8 cellular contexts compared by ENCODE assay signal in the genomic region with DNA sequence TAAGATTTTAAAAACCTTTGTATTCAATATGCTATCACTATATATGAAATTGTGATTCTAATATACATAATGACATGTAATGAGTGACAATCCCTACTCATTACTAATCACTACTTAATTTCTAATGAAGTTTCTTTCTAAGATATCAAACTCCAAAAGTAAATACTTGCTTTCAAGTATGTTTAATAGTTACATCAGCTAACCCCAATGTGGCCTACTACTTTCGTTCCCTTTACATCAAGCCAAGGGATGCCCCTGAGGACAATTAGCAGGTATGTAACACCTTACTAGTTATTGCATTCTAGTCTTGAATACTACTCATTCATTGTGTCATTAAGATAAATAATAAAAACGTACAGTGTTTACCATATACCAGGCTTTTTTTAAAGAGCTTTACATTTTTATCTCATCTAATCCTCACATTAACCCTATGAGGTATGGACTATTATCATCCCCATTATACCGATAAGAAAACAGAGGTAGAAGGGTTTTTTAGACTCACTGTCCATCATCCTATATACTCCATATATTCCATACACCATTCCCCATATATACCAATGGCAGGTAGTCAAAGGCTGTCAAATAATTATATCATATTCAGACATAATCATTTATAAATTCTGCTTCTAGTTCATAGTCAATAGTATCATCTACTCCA. TPM values are rescaled to one million over a fixed set of nuclear protein-coding genes. Genes with fewer than 3 reads are reported as not detected.
DNase-seq lines count a peak whose midpoint lies in the region; ATAC-seq, FAIRE-seq and TF ChIP-seq lines count a peak whose summit lies in the region.

No MANE protein-coding gene starts in this region.

- no peaks in the 10 kb centered on the region for H3K9me1 ChIP-seq in keratinocyte (ENCODE audit: control insufficient read depth, extremely low read depth, insufficient read depth, low read length)

- H3K4me1 ChIP-seq in keratinocyte (ENCODE audit: control insufficient read depth, extremely low read depth, insufficient read depth, low read length) (peaks cover 7% of the 10 kb centered on the region), subcutaneous abdominal adipose tissue (ENCODE audit: control insufficient read depth in 5 of 5, insufficient read depth in 5 of 5, low read length in 5 of 5) (peaks cover 0 to 52% (median 39%) of the 10 kb centered on the region in 5 donors)

- peaks cover 79% of the 10 kb centered on the region for H3K36me3 Mint-ChIP-seq in activated CD4-positive, alpha-beta T cell treated with anti-CD3 and anti-CD28 coated beads for 36 hours (ENCODE audit: low read depth)
- H3K36me3 Mint-ChIP-seq in activated naive CD4-positive, alpha-beta T cell treated with anti-CD3 and anti-CD28 coated beads, Interleukin-2, amount 50 U/mL, for 72 hours = peaks cover 43 to 66% of the 10 kb centered on the region in 2 donors

- POLR2A ChIA-PET in activated CD4-positive, alpha-beta T cell treated with anti-CD3 and anti-CD28 coated beads for 36 hours (lab: Charles Lee) = interaction anchor here (0.6 to 1.5 kb wide), 5 partner anchors 9 to 591 kb away, joined by 3 to 6 read pairs (median 4); no protein-coding TSS in a partner anchor

- dilution Hi-C loops in keratinocyte (cut with MboI; ENCODE audit: extremely low pct_ligation_motif_present, low sequenced_read_pairs) = no loop called here

- H2AFZ ChIP-seq in keratinocyte (ENCODE audit: control insufficient read depth, low read length) = no peak overlapping the region

- peaks cover 27% of the 10 kb centered on the region for H4K20me1 ChIP-seq in keratinocyte (ENCODE audit: control insufficient read depth, extremely low read depth, insufficient read depth, low read length)

- FAIRE-seq in keratinocyte (lab: Jason Lieb, UNC) = no peak

- H3K9me3 ChIP-seq in keratinocyte (ENCODE audit: control insufficient read depth, low read depth, low read length) (no peaks in the 10 kb centered on the region), subcutaneous abdominal adipose tissue (ENCODE audit: control insufficient read depth in 5 of 5, low read length in 5 of 5) (no peaks in the 10 kb centered on the region)

- intact Hi-C loops in activated CD4-positive, alpha-beta T cell treated with anti-CD3 and anti-CD28 coated beads for 36 hours (cut with DNase I, micrococcal nuclease) = loop anchor here in 1 of 2 experiments (10.0 kb wide), 1 partner anchor 783 kb away; a partner anchor contains a TSS

- H3K79me2 ChIP-seq in keratinocyte (ENCODE audit: control insufficient read depth, insufficient read depth, low read length) = peaks cover 82% of the 10 kb centered on the region

- H3K4me1 Mint-ChIP-seq in activated CD4-positive, alpha-beta T cell treated with anti-CD3 and anti-CD28 coated beads for 36 hours = peaks cover 21% of the 10 kb centered on the region

- no peaks in the 10 kb centered on the region for H3K27me3 ChIP-seq in keratinocyte (ENCODE audit: control insufficient read depth, extremely low read depth, insufficient read depth, low read length)
- H3K27me3 ChIP-seq in subcutaneous abdominal adipose tissue (ENCODE audit: control insufficient read depth in 5 of 5, insufficient read depth in 4 of 5, low read length in 5 of 5) = no peaks in the 10 kb centered on the region

- H3K9ac ChIP-seq in keratinocyte (ENCODE audit: control insufficient read depth, extremely low read depth, insufficient read depth, low read length) (peak overlapping the region; percentile 99), subcutaneous abdominal adipose tissue (ENCODE audit: low read length in 5 of 5) (peak overlapping the region; percentile 90 to 100 (median 99))

- H3K27me3 Mint-ChIP-seq in activated CD4-positive, alpha-beta T cell treated with anti-CD3 and anti-CD28 coated beads for 36 hours = no peaks in the 10 kb centered on the region

- peak overlapping the region; percentile 98 for H3K4me3 Mint-ChIP-seq in activated CD4-positive, alpha-beta T cell treated with anti-CD3 and anti-CD28 coated beads for 36 hours

- no peak for ATAC-seq in activated CD4-positive, alpha-beta T cell treated with anti-CD3 and anti-CD28 coated beads for 36 hours
- no peak for ATAC-seq in activated naive CD4-positive, alpha-beta T cell treated with anti-CD3 and anti-CD28 coated beads, Interleukin-2, amount 50 U/mL, for 72 hours
- no peak for ATAC-seq in HG03196 (IDR thresholded peaks at IDR 0.05; ENCODE audit: unreplicated experiment)

- H3K27ac ChIP-seq in keratinocyte (ENCODE audit: control insufficient read depth, insufficient read depth, low read length) (peak overlapping the region; percentile 98), subcutaneous abdominal adipose tissue (ENCODE audit: low read depth, low read length) (peak overlapping the region; percentile 99)

- CTCF ChIA-PET in activated CD4-positive, alpha-beta T cell treated with anti-CD3 and anti-CD28 coated beads for 36 hours (lab: Charles Lee) = interaction anchor here (0.6 to 5.7 kb wide), 15 partner anchors 10 to 244 kb away, joined by 3 to 75 read pairs (median 4); no protein-coding TSS in a partner anchor

- no peak for TF ChIP-seq CTCF in keratinocyte (optimal IDR thresholded peaks at IDR 0.05 in 1 of 3, IDR thresholded peaks at IDR 0.05 in 1 of 3, conservative IDR thresholded peaks at IDR 0.05 in 1 of 3; ENCODE audit: extremely low read depth in 1 of 3, insufficient read depth in 2 of 3, low read length in 3 of 3)

- peak overlapping the region; percentile 100 for H3K27ac Mint-ChIP-seq in activated CD4-positive, alpha-beta T cell treated with anti-CD3 and anti-CD28 coated beads for 36 hours
- H3K27ac Mint-ChIP-seq in activated naive CD4-positive, alpha-beta T cell treated with anti-CD3 and anti-CD28 coated beads, Interleukin-2, amount 50 U/mL, for 72 hours = peak overlapping the region; percentile 68 to 98

- peak overlapping the region; percentile 88 to 100 (median 89) for H3K4me3 ChIP-seq in keratinocyte (ENCODE audit: control insufficient read depth in 2 of 3, extremely low read depth in 1 of 3, insufficient read depth in 2 of 3, low read depth in 1 of 3, low read length in 3 of 3)
- peak overlapping the region; percentile 96 to 100 (median 97) for H3K4me3 ChIP-seq in subcutaneous abdominal adipose tissue (ENCODE audit: low read depth in 1 of 5, low read length in 5 of 5)

- H3K36me3 ChIP-seq in keratinocyte (ENCODE audit: control insufficient read depth in 2 of 2, extremely low read depth in 1 of 2, insufficient read depth in 2 of 2, low read length in 2 of 2) (peaks cover 9 to 27% of the 10 kb centered on the region in 2 experiments), subcutaneous abdominal adipose tissue (ENCODE audit: control insufficient read depth in 5 of 5, insufficient read depth in 5 of 5, low read length in 5 of 5) (peaks cover 31 to 37% (median 35%) of the 10 kb centered on the region in 5 donors)

- no peaks in the 10 kb centered on the region for H3K9me3 Mint-ChIP-seq in activated CD4-positive, alpha-beta T cell treated with anti-CD3 and anti-CD28 coated beads for 36 hours (ENCODE audit: low read depth)
- no peaks in the 10 kb centered on the region for H3K9me3 Mint-ChIP-seq in activated naive CD4-positive, alpha-beta T cell treated with anti-CD3 and anti-CD28 coated beads, Interleukin-2, amount 50 U/mL, for 72 hours

- H3K4me2 ChIP-seq in keratinocyte (ENCODE audit: control insufficient read depth, extremely low read depth, insufficient read depth, low read depth, low read length) = peak overlapping the region; percentile 74

- no peak for DNase-seq in activated CD4-positive, alpha-beta T cell treated with anti-CD3 and anti-CD28 coated beads for 36 hours
- no peak for DNase-seq in activated CD4-positive, alpha-beta T cell treated with anti-CD3 and anti-CD28 coated beads, Interleukin-2, amount 50 U/mL, for 4 hours
- DNase-seq in activated naive CD4-positive, alpha-beta T cell treated with anti-CD3 and anti-CD28 coated beads, Interleukin-2, amount 50 U/mL, for 72 hours (ENCODE audit: low spot score in 2 of 2) = no peak
- DNase-seq in keratinocyte (ENCODE audit: low read depth, low spot score) (no peak), CD1c-positive myeloid dendritic cell (ENCODE audit: extremely low spot score) (no peak), KG1 (lab: John Stamatoyannopoulos, UW) (no peak)

RNA-seq across cellular contexts. Expression of a gene that starts 4.2 kb away (rescaled TPM):
- total RNA-seq in activated CD4-positive, alpha-beta T cell treated with anti-CD3 and anti-CD28 coated beads for 36 hours = 10 to 100 TPM; 55.9 to 57.6 TPM
- total RNA-seq in activated naive CD4-positive, alpha-beta T cell treated with anti-CD3 and anti-CD28 coated beads, Interleukin-2, amount 50 U/mL, for 72 hours = 100 to 1,000 TPM in 1 of 2 donors, 10 to 100 TPM in 1; 54.6 to 138 TPM
- 13.7 to 22.8 TPM (median 19.1 TPM) in 3 replicates for polyA plus RNA-seq in keratinocyte
- 18.5 TPM for polyA plus RNA-seq in keratinocyte (2011; ENCODE audit: low read depth)
- 8.2 and 13.5 TPM in 2 replicates for polyA plus RNA-seq in keratinocyte (2011; cell fraction: cytosol; rRNA removed)
- polyA plus RNA-seq in keratinocyte (2011; cell fraction: nucleus; rRNA removed) = 29.7 and 36.0 TPM in 2 replicates
- polyA plus RNA-seq in keratinocyte (2012; ENCODE audit: low replicate concordance) = 15.0 and 20.0 TPM in 2 replicates
- 19.4 to 27.1 TPM (median 26.7 TPM) in 3 replicates for polyA minus RNA-seq in keratinocyte
- 23.6 TPM for polyA minus RNA-seq in keratinocyte (2011; cell fraction: cytosol; rRNA and poly(A)+ RNA removed)
- 41.9 and 58.3 TPM in 2 replicates for polyA minus RNA-seq in keratinocyte (2011; cell fraction: nucleus; rRNA and poly(A)+ RNA removed)

RNA-seq across cellular contexts. Expression of a gene that starts 47.7 kb away (rescaled TPM):
- under 1 TPM; 0.86 to 0.87 TPM for total RNA-seq in activated CD4-positive, alpha-beta T cell treated with anti-CD3 and anti-CD28 coated beads for 36 hours
- 1 to 10 TPM; 1.0 to 2.6 TPM for total RNA-seq in activated naive CD4-positive, alpha-beta T cell treated with anti-CD3 and anti-CD28 coated beads, Interleukin-2, amount 50 U/mL, for 72 hours
- polyA plus RNA-seq in keratinocyte = 1.5 to 3.4 TPM (median 1.6 TPM) in 3 replicates
- polyA plus RNA-seq in keratinocyte (2011; ENCODE audit: low read depth) = 0.95 TPM
- polyA plus RNA-seq in keratinocyte (2011; cell fraction: cytosol; rRNA removed) = 1.6 and 1.9 TPM in 2 replicates
- 5.2 and 5.4 TPM in 2 replicates for polyA plus RNA-seq in keratinocyte (2011; cell fraction: nucleus; rRNA removed)
- polyA plus RNA-seq in keratinocyte (2012; ENCODE audit: low replicate concordance) = 1.9 and 3.8 TPM in 2 replicates
- polyA minus RNA-seq in keratinocyte = 1.4 to 6.6 TPM (median 1.9 TPM) in 3 replicates
- 0.96 TPM for polyA minus RNA-seq in keratinocyte (2011; cell fraction: cytosol; rRNA and poly(A)+ RNA removed)
- 3.3 and 4.1 TPM in 2 replicates for polyA minus RNA-seq in keratinocyte (2011; cell fraction: nucleus; rRNA and poly(A)+ RNA removed)
